Comparison of ENCODE assay signal across 25 cellular contexts in the genomic region with DNA sequence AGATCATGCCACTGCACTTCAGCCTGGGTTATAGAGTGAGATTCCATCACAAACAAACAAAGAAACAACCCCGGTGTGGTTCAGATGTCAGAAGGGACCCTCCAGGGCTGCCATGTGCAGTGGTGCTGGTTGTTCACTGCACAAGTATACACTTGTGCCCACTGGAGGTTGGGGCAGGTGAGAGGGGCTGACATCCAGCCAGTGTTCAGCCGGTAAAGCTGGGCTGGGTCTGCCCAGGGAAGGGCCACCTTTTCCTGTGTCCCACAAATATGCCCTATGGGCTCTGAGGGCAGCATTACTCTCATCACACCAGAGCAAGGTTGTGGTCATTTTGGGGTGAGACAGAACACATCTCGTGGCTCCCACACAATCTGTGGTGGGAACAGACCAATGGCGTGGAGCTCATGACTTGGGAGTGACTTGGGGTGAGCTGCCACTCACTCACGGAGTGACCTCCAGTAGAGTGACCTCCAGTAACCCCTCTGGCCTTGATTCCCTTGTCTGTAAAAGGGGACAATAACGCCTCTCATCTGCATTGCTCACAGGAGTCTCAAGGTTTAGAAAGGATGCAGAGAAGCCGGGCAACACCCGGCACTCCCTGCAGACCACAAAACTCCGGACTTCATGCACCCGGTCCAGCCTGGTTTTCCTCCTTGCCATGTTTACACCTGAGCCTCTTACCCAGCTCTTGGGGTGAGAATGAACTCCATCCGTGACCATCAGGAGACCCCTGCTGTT.
"Had no signal": no experiment of that assay in that cellular context is flagged by ENCODE, and none has a peak within 500 bp of the region (broad histone marks: within the 10 kb centered on the region; RNA-seq: fewer than 3 reads in every experiment).

No MANE protein-coding gene starts in this region.

- H2AFZ ChIP-seq: PC-9 had no signal

- H3K4me2 ChIP-seq: PC-9 had no signal

- H3K27ac Mint-ChIP-seq: activated CD4-positive, alpha-beta memory T cell treated with anti-CD3 and anti-CD28 coated beads, Interleukin-2, amount 10 ng/mL, durations not matched to agents 7 days and 5 days; activated CD4-positive, alpha-beta T cell treated with anti-CD3 and anti-CD28 coated beads for 36 hours; activated naive CD4-positive, alpha-beta T cell treated with anti-CD3 and anti-CD28 coated beads for 36 hours; activated naive CD8-positive, alpha-beta T cell; activated T-helper 17 cell treated with anti-CD3 and anti-CD28 coated beads, Interleukin-2, amount 50 U/mL, for 72 hours; T-cell had no signal

- H3K27ac ChIP-seq: PC-9, SK-N-MC, VCaP had no signal

- H3K36me3 Mint-ChIP-seq: activated naive CD8-positive, alpha-beta T cell; T-cell had no signal

- H3K4me1 Mint-ChIP-seq: activated CD4-positive, alpha-beta memory T cell treated with anti-CD3 and anti-CD28 coated beads, Interleukin-2, amount 10 ng/mL, durations not matched to agents 7 days and 5 days; activated CD4-positive, alpha-beta T cell treated with anti-CD3 and anti-CD28 coated beads for 36 hours; activated T-helper 17 cell treated with anti-CD3 and anti-CD28 coated beads, Interleukin-2, amount 50 U/mL, for 72 hours; central memory CD8-positive, alpha-beta T cell; T-cell had no signal

- DNase-seq: activated CD4-positive, alpha-beta memory T cell treated with anti-CD3 and anti-CD28 coated beads, Interleukin-2, amount 10 ng/mL, durations not matched to agents 7 days and 5 days; activated CD4-positive, alpha-beta T cell treated with anti-CD3 and anti-CD28 coated beads for 36 hours; activated CD4-positive, alpha-beta T cell treated with anti-CD3 and anti-CD28 coated beads, Interleukin-2, amount 50 U/mL, for 1 hour; activated gamma-delta T cell; activated naive CD4-positive, alpha-beta T cell treated with anti-CD3 and anti-CD28 coated beads for 36 hours; activated T-cell treated with anti-CD3 and anti-CD28 coated beads for 4 hours; activated T-cell treated with anti-CD3 and anti-CD28 coated beads, Interleukin-2, amount 50 U/mL, for 48 hours; amygdala; Kasumi-1; NCI-H1105 treated with DMSO at 0.1 percent for 48 hours; NCI-H146; NCI-H187 treated with DMSO at 0.1 percent for 48 hours; NCI-H2081 treated with DMSO at 0.1 percent for 48 hours; NCI-H446; PC-9; T-cell; T-helper 2 cell; T1000 had no signal

- H3K9me3 Mint-ChIP-seq: activated CD4-positive, alpha-beta memory T cell treated with anti-CD3 and anti-CD28 coated beads, Interleukin-2, amount 10 ng/mL, durations not matched to agents 7 days and 5 days; activated naive CD4-positive, alpha-beta T cell treated with anti-CD3 and anti-CD28 coated beads for 36 hours; activated T-helper 17 cell treated with anti-CD3 and anti-CD28 coated beads, Interleukin-2, amount 50 U/mL, for 72 hours; central memory CD8-positive, alpha-beta T cell; T-cell had no signal

- ATAC-seq: activated CD4-positive, alpha-beta T cell treated with anti-CD3 and anti-CD28 coated beads for 36 hours; activated T-helper 17 cell treated with anti-CD3 and anti-CD28 coated beads, Interleukin-2, amount 50 U/mL, for 72 hours; Right ventricle myocardium inferior; T-cell had no signal

- H3K4me3 ChIP-seq: PC-9, SK-N-MC had no signal

- H3K4me3 Mint-ChIP-seq: activated CD4-positive, alpha-beta memory T cell treated with anti-CD3 and anti-CD28 coated beads, Interleukin-2, amount 10 ng/mL, durations not matched to agents 7 days and 5 days; activated CD4-positive, alpha-beta T cell treated with anti-CD3 and anti-CD28 coated beads for 36 hours; activated naive CD4-positive, alpha-beta T cell treated with anti-CD3 and anti-CD28 coated beads for 36 hours; activated naive CD8-positive, alpha-beta T cell; activated T-helper 17 cell treated with anti-CD3 and anti-CD28 coated beads, Interleukin-2, amount 50 U/mL, for 72 hours; brain; central memory CD8-positive, alpha-beta T cell; T-cell had no signal
